Comparison of ENCODE assay signal across 23 cellular contexts in the genomic region with DNA sequence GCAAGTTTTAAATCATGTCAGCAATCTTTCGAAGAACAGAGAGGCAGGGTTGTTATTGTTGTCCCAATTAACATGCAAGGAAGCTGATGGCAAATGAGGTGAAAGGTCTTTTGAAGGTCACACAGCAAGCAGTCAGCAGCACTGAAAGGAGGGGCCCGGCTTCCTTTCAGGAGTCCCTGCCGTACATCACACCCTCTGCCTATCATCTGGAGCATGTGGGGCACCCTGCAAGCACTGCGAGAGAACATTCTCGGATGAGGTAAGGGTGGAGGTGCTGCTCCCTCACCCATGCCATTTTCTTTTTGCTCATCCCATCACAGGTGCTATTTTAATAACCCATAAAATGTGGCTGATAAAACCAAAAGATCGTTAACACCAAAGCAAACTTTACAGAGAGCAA.
"Had no signal": no experiment of that assay in that cellular context is flagged by ENCODE, and none has a peak within 500 bp of the region (broad histone marks: within the 10 kb centered on the region; RNA-seq: fewer than 3 reads in every experiment).

No MANE protein-coding gene starts in this region.

- H3K4me1 Mint-ChIP-seq: memory B cell; naive thymus-derived CD4-positive, alpha-beta T cell; stimulated activated naive B cell treated with anti-CD40 and anti-IgM and Interleukin-4, amounts not matched to agents 10 μg/mL and 1 μg/mL and 100 μg/mL, for 72 hours had no signal

- H3K4me3 ChIP-seq: left ventricle myocardium inferior, mucosa of descending colon, ovary, right atrium auricular region, right lobe of liver, smooth muscle cell, stomach, testis, thyroid gland, transverse colon, upper lobe of left lung had no signal

- H3K27ac ChIP-seq: left ventricle myocardium inferior, ovary, right atrium auricular region, right lobe of liver, stomach, testis, thyroid gland, transverse colon, upper lobe of left lung had no signal

- H3K27me3 ChIP-seq: ovary, right atrium auricular region, right lobe of liver, stomach, testis, thyroid gland, transverse colon, upper lobe of left lung had no signal

- H3K4me1 ChIP-seq: left ventricle myocardium inferior, right atrium auricular region, right lobe of liver, stomach, testis, thyroid gland, transverse colon, upper lobe of left lung had no signal

- H3K4me2 ChIP-seq: smooth muscle cell had no signal

- DNase-seq: islet precursor cell; left ventricle myocardium inferior; midbrain; mucosa of descending colon; naive thymus-derived CD4-positive, alpha-beta T cell; ovary; right lobe of liver; stimulated activated CD4-positive, alpha-beta T cell treated with anti-CD3 and anti-CD28 coated beads, Interleukin-1b, Interleukin-23, amount 100 ng/mL, for 48 hours; stimulated activated CD4-positive, alpha-beta T cell treated with anti-CD3 and anti-CD28 coated beads, Interleukin-2, amount 100 ng/mL, for 48 hours; stimulated activated CD4-positive, alpha-beta T cell treated with anti-CD3 and anti-CD28 coated beads, Interleukin-4, amount 100 ng/mL, for 4 hours; stimulated activated CD8-positive, alpha-beta memory T cell treated with anti-CD3 and anti-CD28 coated beads, Interleukin-4, amount 100 ng/mL, for 48 hours; stimulated activated naive B cell treated with anti-CD40 and anti-IgM and Interleukin-4, amounts not matched to agents 10 μg/mL and 1 μg/mL and 100 μg/mL, for 72 hours; stimulated activated naive CD8-positive, alpha-beta T cell treated with anti-CD3 and anti-CD28 coated beads, Interleukin-15, Interleukin-2, amounts not matched to agents 100 U/mL and 50 U/mL, for 24 hours; stomach; testis; thyroid gland; transverse colon; upper lobe of left lung had no signal

- ATAC-seq: mucosa of descending colon; naive thymus-derived CD4-positive, alpha-beta T cell; natural killer cell treated with Interleukin-12 subunit alpha and Interleukin-12 subunit beta and Interleukin-15 and Interleukin-18, amount 100 ng/mL, for 72 hours; right lobe of liver; stimulated activated naive CD8-positive, alpha-beta T cell treated with anti-CD3 and anti-CD28 coated beads, Interleukin-15, Interleukin-2, amounts not matched to agents 100 U/mL and 50 U/mL, for 24 hours had no signal

- H3K4me3 Mint-ChIP-seq: memory B cell; naive thymus-derived CD4-positive, alpha-beta T cell; natural killer cell treated with Interleukin-12 subunit alpha and Interleukin-12 subunit beta and Interleukin-15 and Interleukin-18, amount 100 ng/mL, for 72 hours; stimulated activated naive B cell treated with anti-CD40 and anti-IgM and Interleukin-4, amounts not matched to agents 10 μg/mL and 1 μg/mL and 100 μg/mL, for 72 hours had no signal

- H3K36me3 ChIP-seq: left ventricle myocardium inferior, ovary, right atrium auricular region, right lobe of liver, stomach, thyroid gland, transverse colon, upper lobe of left lung had no signal

- H3K36me3 Mint-ChIP-seq: memory B cell; natural killer cell treated with Interleukin-12 subunit alpha and Interleukin-12 subunit beta and Interleukin-15 and Interleukin-18, amount 100 ng/mL, for 72 hours; stimulated activated naive B cell treated with anti-CD40 and anti-IgM and Interleukin-4, amounts not matched to agents 10 μg/mL and 1 μg/mL and 100 μg/mL, for 72 hours had no signal

- H3K9me3 Mint-ChIP-seq: natural killer cell treated with Interleukin-12 subunit alpha and Interleukin-12 subunit beta and Interleukin-15 and Interleukin-18, amount 100 ng/mL, for 72 hours had no signal

- H3K9me3 ChIP-seq: left ventricle myocardium inferior, mucosa of descending colon, ovary, right atrium auricular region, right lobe of liver, stomach, testis, thyroid gland, transverse colon, upper lobe of left lung had no signal

- H3K27ac Mint-ChIP-seq: memory B cell; naive thymus-derived CD4-positive, alpha-beta T cell; natural killer cell treated with Interleukin-12 subunit alpha and Interleukin-12 subunit beta and Interleukin-15 and Interleukin-18, amount 100 ng/mL, for 72 hours; progenitor cell of endocrine pancreas; stimulated activated naive B cell treated with anti-CD40 and anti-IgM and Interleukin-4, amounts not matched to agents 10 μg/mL and 1 μg/mL and 100 μg/mL, for 72 hours had no signal
